Comparison of ENCODE assay signal across 12 cellular contexts in genomic region chr11:73288197-73288872, GRCh38. TPM values are rescaled to one million over a fixed set of nuclear protein-coding genes. Genes with fewer than 3 reads are reported as not detected.
A peak's percentile ranks its signal among the peaks of the same experiment; 100 is the strongest.
DNase-seq lines count a peak whose midpoint lies in the region; ATAC-seq and TF ChIP-seq lines count a peak whose summit lies in the region.
"Had no signal": no experiment of that assay in that cellular context is flagged by ENCODE, and none has a peak within 500 bp of the region (broad histone marks: within the 10 kb centered on the region; RNA-seq: fewer than 3 reads in every experiment).

No MANE protein-coding gene starts in this region.

- no peak for TF ChIP-seq EP300 in gastroesophageal sphincter (IDR thresholded peaks at IDR 0.05)

- H3K9me3 Mint-ChIP-seq in stimulated activated memory B cell treated with anti-CD40 and anti-IgM and Interleukin-4, amounts not matched to agents 10 μg/mL and 1 μg/mL and 100 μg/mL, for 72 hours = no peaks in the 10 kb centered on the region

- H3K4me1 ChIP-seq in OCI-LY3 (ENCODE audit: low read length) (peaks cover 46% of the 10 kb centered on the region), gastroesophageal sphincter (peaks cover 0 to 40% (median 8%) of the 10 kb centered on the region in 3 donors), A673 (ENCODE audit: insufficient read depth, low read length, poor library complexity, severe bottlenecking) (peaks cover 4% of the 10 kb centered on the region)
- H3K4me1 ChIP-seq: pancreas had no signal

- no peaks in the 10 kb centered on the region for H3K36me3 Mint-ChIP-seq in stimulated activated memory B cell treated with anti-CD40 and anti-IgM and Interleukin-4, amounts not matched to agents 10 μg/mL and 1 μg/mL and 100 μg/mL, for 72 hours

- H2AFZ ChIP-seq in OCI-LY3 (ENCODE audit: low read depth, low read length) = no peak overlapping the region

- peak overlapping the region; percentile 93 for H3K27ac Mint-ChIP-seq in stimulated activated memory B cell treated with anti-CD40 and anti-IgM and Interleukin-4, amounts not matched to agents 10 μg/mL and 1 μg/mL and 100 μg/mL, for 72 hours

- no peak for TF ChIP-seq POLR2A in gastroesophageal sphincter (IDR thresholded peaks at IDR 0.05)

- H3K4me1 Mint-ChIP-seq in stimulated activated memory B cell treated with anti-CD40 and anti-IgM and Interleukin-4, amounts not matched to agents 10 μg/mL and 1 μg/mL and 100 μg/mL, for 72 hours = peaks cover 41% of the 10 kb centered on the region

- CTCF ChIA-PET in A673 (lab: Charles Lee) = interaction anchor here (1.2 kb wide), 1 partner anchor 11 kb away, joined by 9 read pairs; no protein-coding TSS in a partner anchor

- H3K36me3 ChIP-seq in OCI-LY3 (replicated peaks; ENCODE audit: low read depth, low read length) = peaks cover 21% of the 10 kb centered on the region
- no peaks in the 10 kb centered on the region for H3K36me3 ChIP-seq in gastroesophageal sphincter
- H3K36me3 ChIP-seq in A673 (ENCODE audit: insufficient read depth, low read length, poor library complexity, severe bottlenecking) = no peaks in the 10 kb centered on the region
- H3K36me3 ChIP-seq: HAP-1, pancreas had no signal

- WGBS in gastroesophageal sphincter (ENCODE audit: low coverage in 1 of 2), 2 donors = 92 to 100% methylated on average over 2 of the region's 5 CpGs

- peak overlapping the region; percentile 76 for H3K9ac ChIP-seq in OCI-LY3 (ENCODE audit: low read length)

- peak overlapping the region; percentile 59 for H3K4me3 ChIP-seq in OCI-LY3 (ENCODE audit: low read length)
- no peak overlapping the region for H3K4me3 ChIP-seq in gastroesophageal sphincter
- H3K4me3 ChIP-seq in A673 (ENCODE audit: low read depth, low read length, poor library complexity, severe bottlenecking) = no peak overlapping the region
- H3K4me3 ChIP-seq: HAP-1 had no signal

- no peaks in the 10 kb centered on the region for H3K9me3 ChIP-seq in OCI-LY3 (ENCODE audit: insufficient read depth, low read length)
- no peaks in the 10 kb centered on the region for H3K9me3 ChIP-seq in gastroesophageal sphincter
- H3K9me3 ChIP-seq in A673 (ENCODE audit: low read depth, low read length, poor library complexity, severe bottlenecking) = no peaks in the 10 kb centered on the region
- H3K9me3 ChIP-seq: HAP-1, pancreas had no signal

- POLR2A ChIA-PET in A673 (lab: Charles Lee; ENCODE audit: low non-redundant PET) = interaction anchor here (0.5 kb wide), 1 partner anchor 425 kb away, joined by 11 read pairs; no protein-coding TSS in a partner anchor

- intact Hi-C loops in A673 (cut with micrococcal nuclease; ENCODE audit: unreplicated experiment) = no loop called here

- H4K20me1 ChIP-seq in OCI-LY3 (ENCODE audit: insufficient read depth, low read length) = peaks cover 36% of the 10 kb centered on the region

- H3K27ac ChIP-seq in OCI-LY3 (ENCODE audit: low read length) (peak overlapping the region; percentile 95), gastroesophageal sphincter (peak overlapping the region in 3 of 4 donors; percentile 53 to 62 (median 55)), A673 (ENCODE audit: low read depth, low read length, poor library complexity, severe bottlenecking) (no peak overlapping the region)

- TF ChIP-seq CTCF in OCI-LY3 (IDR thresholded peaks at IDR 0.05; ENCODE audit: low read depth, low read length) (no peak), gastroesophageal sphincter (IDR thresholded peaks at IDR 0.05) (no peak), A673 (conservative IDR thresholded peaks at IDR 0.05; ENCODE audit: low read depth, low read length) (no peak)

- no TSS peak for BruUV-seq in A673 (replicated peaks; lab: Mats Ljungman, UMichigan)

- H3K27me3 ChIP-seq in OCI-LY3 (ENCODE audit: low read depth, low read length) (no peaks in the 10 kb centered on the region), gastroesophageal sphincter (no peaks in the 10 kb centered on the region), A673 (replicated peaks; ENCODE audit: insufficient read depth, low read depth, low read length, poor library complexity) (no peaks in the 10 kb centered on the region)
- H3K27me3 ChIP-seq: pancreas had no signal

- peak overlapping the region; percentile 82 for H3K4me2 ChIP-seq in OCI-LY3 (ENCODE audit: low read length)

- H3K4me3 Mint-ChIP-seq in stimulated activated memory B cell treated with anti-CD40 and anti-IgM and Interleukin-4, amounts not matched to agents 10 μg/mL and 1 μg/mL and 100 μg/mL, for 72 hours = no peak overlapping the region

- H3K79me2 ChIP-seq in OCI-LY3 (ENCODE audit: low read length) = peaks cover 95% of the 10 kb centered on the region

- ATAC-seq in GM21737 (IDR thresholded peaks at IDR 0.05; ENCODE audit: unreplicated experiment) = peak; percentile 22
- ATAC-seq in gastroesophageal sphincter = no peak
- peak; percentile 34 for ATAC-seq in stimulated activated memory B cell treated with anti-CD40 and anti-IgM and Interleukin-4, amounts not matched to agents 10 μg/mL and 1 μg/mL and 100 μg/mL, for 72 hours
- no peak for ATAC-seq in GM18861 (IDR thresholded peaks at IDR 0.05; ENCODE audit: unreplicated experiment)

- H3K27me3 Mint-ChIP-seq in stimulated activated memory B cell treated with anti-CD40 and anti-IgM and Interleukin-4, amounts not matched to agents 10 μg/mL and 1 μg/mL and 100 μg/mL, for 72 hours = no peaks in the 10 kb centered on the region

- DNase-seq in NCI-H446 treated with DMSO at 0.1 percent for 48 hours (lab: John Stamatoyannopoulos, UW) (no peak), A673 (ENCODE audit: low spot score) (no peak), NCI-H1930 (lab: John Stamatoyannopoulos, UW) (no peak)
- DNase-seq: NCI-H146; pancreas; stimulated activated naive CD4-positive, alpha-beta T cell had no signal

RNA-seq across cellular contexts. Expression of gene P2RY6, which starts 16.2 kb away (rescaled TPM):
- total RNA-seq in gastroesophageal sphincter (1 to 10 TPM; 1.8 to 2.8 (median 2.3) TPM), A673 (2021) (0.43 TPM in 1 of 2 replicates, not detected in the other)

RNA-seq across cellular contexts. Expression of gene ARHGEF17, which starts 19.7 kb away (rescaled TPM):
- 100 to 1,000 TPM in 1 of 4 donors, 10 to 100 TPM in 3; 52.5 to 169 (median 84.4) TPM for total RNA-seq in gastroesophageal sphincter
- total RNA-seq in A673 (2021) = 24.0 and 32.0 TPM in 2 replicates

Comparison
In these comparisons a context has a peak if more than half of its experiments do, and no peak if none do; other contexts are left out.
1. ATAC-seq: peak in GM21737 (single experiment) and stimulated activated memory B cell treated with anti-CD40 and anti-IgM and Interleukin-4, amounts not matched to agents 10 μg/mL and 1 μg/mL and 100 μg/mL, for 72 hours (single experiment); none in gastroesophageal sphincter (single experiment) and GM18861 (single experiment).